ENCODE assay signal across 8 cellular contexts in genomic region chr3:3800076-3800448, GRCh38. TPM values are rescaled to one million over a fixed set of nuclear protein-coding genes. Genes with fewer than 3 reads are reported as not detected.
A peak's percentile ranks its signal among the peaks of the same experiment; 100 is the strongest.
DNase-seq lines count a peak whose midpoint lies in the region; ATAC-seq and TF ChIP-seq lines count a peak whose summit lies in the region.

No MANE protein-coding gene starts in this region.

- no peaks in the 10 kb centered on the region for H3K36me3 Mint-ChIP-seq in activated T-cell treated with anti-CD3 and anti-CD28 coated beads, Interleukin-2, amount 50 U/mL, for 24 hours (ENCODE audit: low read depth)

- no peak overlapping the region for H3K4me2 ChIP-seq in PC-3 (ENCODE audit: low read length)

- WGBS in iPS DF 6.9 (ENCODE audit: insufficient coverage, insufficient read length), result no CpG with 5 or more reads among the region's 19 CpGs

- no peak for TF ChIP-seq CTCF in gastrocnemius medialis (IDR thresholded peaks at IDR 0.05 in 4 of 5, conservative IDR thresholded peaks at IDR 0.05 in 1 of 5)
- no peak for TF ChIP-seq CTCF in PC-3 (conservative IDR thresholded peaks at IDR 0.05; ENCODE audit: low read depth, low read length)

- in situ Hi-C loops in gastrocnemius medialis (cut with MboI; ENCODE audit: low sequenced_read_pairs in 4 of 4), result no loop called here

- H3K4me1 ChIP-seq in HUES48 (ENCODE audit: control insufficient read depth, insufficient read depth, low read length), result peaks cover 38% of the 10 kb centered on the region
- no peaks in the 10 kb centered on the region for H3K4me1 ChIP-seq in iPS DF 6.9 (ENCODE audit: control insufficient read depth, insufficient read depth, low read length)
- peaks cover 12 to 17% of the 10 kb centered on the region in 2 donors for H3K4me1 ChIP-seq in gastrocnemius medialis
- H3K4me1 ChIP-seq in PC-3 (ENCODE audit: insufficient read depth, low read length), result no peaks in the 10 kb centered on the region

- peaks cover 44% of the 10 kb centered on the region for H3K27me3 Mint-ChIP-seq in activated T-cell treated with anti-CD3 and anti-CD28 coated beads, Interleukin-2, amount 50 U/mL, for 24 hours

- intact Hi-C loops in gastrocnemius medialis (cut with DNase I; ENCODE audit: low total_unique reads), result loop anchor here (10.0 kb wide), 1 partner anchor 695 kb away; the partner anchor contains the start of gene ITPR1
- intact Hi-C loops in PC-3 (cut with micrococcal nuclease), result no loop called here

- H3K27ac ChIP-seq in HUES48 (ENCODE audit: low read depth, low read length), result peak overlapping the region; percentile 96
- no peak overlapping the region for H3K27ac ChIP-seq in iPS DF 6.9 (ENCODE audit: low read length)
- H3K27ac ChIP-seq in gastrocnemius medialis, result peak overlapping the region; percentile 75 to 87 (median 82)
- H3K27ac ChIP-seq in PC-3 (ENCODE audit: low read length), result no peak overlapping the region

- no peak overlapping the region for H2AFZ ChIP-seq in PC-3 (ENCODE audit: low read length)

- CTCF ChIA-PET in PC-3 (lab: Charles Lee), result no interaction called here

- H3K4me3 Mint-ChIP-seq in activated T-cell treated with anti-CD3 and anti-CD28 coated beads, Interleukin-2, amount 50 U/mL, for 24 hours, result peak overlapping the region; percentile 80

- no peaks in the 10 kb centered on the region for H4K20me1 ChIP-seq in PC-3 (ENCODE audit: low read length)

- H3K9me3 ChIP-seq in HUES48 (ENCODE audit: control insufficient read depth, insufficient read depth, low read length) (no peaks in the 10 kb centered on the region), iPS DF 6.9 (ENCODE audit: control insufficient read depth, insufficient read depth, low read length) (no peaks in the 10 kb centered on the region), gastrocnemius medialis (no peaks in the 10 kb centered on the region), PC-3 (ENCODE audit: low read length) (peaks cover 10% of the 10 kb centered on the region)

- DNase-seq in activated T-cell treated with anti-CD3 and anti-CD28 coated beads, Interleukin-2, amount 50 U/mL, for 24 hours, result peak; percentile 54
- DNase-seq in iPS DF 6.9 (ENCODE audit: low read depth, low spot score), result no peak
- no peak for DNase-seq in gastrocnemius medialis
- no peak for DNase-seq in PC-3
- no peak for DNase-seq in NCI-H128 (lab: John Stamatoyannopoulos, UW; ENCODE audit: unreplicated experiment)

- peak overlapping the region; percentile 79 for H3K27ac Mint-ChIP-seq in activated T-cell treated with anti-CD3 and anti-CD28 coated beads, Interleukin-2, amount 50 U/mL, for 24 hours

- H3K9ac ChIP-seq in HUES48 (ENCODE audit: low read depth, low read length) (peak overlapping the region; percentile 90), PC-3 (ENCODE audit: low read length) (no peak overlapping the region)

- no peaks in the 10 kb centered on the region for H3K9me3 Mint-ChIP-seq in activated T-cell treated with anti-CD3 and anti-CD28 coated beads, Interleukin-2, amount 50 U/mL, for 24 hours

- POLR2A ChIA-PET in PC-3 (lab: Charles Lee; ENCODE audit: unreplicated experiment), result no interaction called here

- no peaks in the 10 kb centered on the region for H3F3A ChIP-seq in PC-3 (ENCODE audit: low read length, unreplicated experiment)

- H3K79me2 ChIP-seq in PC-3 (ENCODE audit: low read length), result no peaks in the 10 kb centered on the region

- TF ChIP-seq POLR2A in gastrocnemius medialis (IDR thresholded peaks at IDR 0.05), result no peak

- H3K27me3 ChIP-seq in HUES48 (ENCODE audit: control insufficient read depth, insufficient read depth, low read length) (peaks cover 17% of the 10 kb centered on the region), iPS DF 6.9 (ENCODE audit: control insufficient read depth, insufficient read depth, low read length) (no peaks in the 10 kb centered on the region), gastrocnemius medialis (no peaks in the 10 kb centered on the region), PC-3 (ENCODE audit: low read length) (no peaks in the 10 kb centered on the region)

- H3K9me2 ChIP-seq in PC-3 (replicated peaks; ENCODE audit: low read length), result no peaks in the 10 kb centered on the region

- H3K36me3 ChIP-seq in HUES48 (ENCODE audit: control insufficient read depth, insufficient read depth, low read length), result peaks cover 34% of the 10 kb centered on the region
- H3K36me3 ChIP-seq in iPS DF 6.9 (ENCODE audit: control insufficient read depth, insufficient read depth, low read length), result peaks cover 3% of the 10 kb centered on the region; the same call in 1 of the 2 replicates
- H3K36me3 ChIP-seq in gastrocnemius medialis, result no peaks in the 10 kb centered on the region
- no peaks in the 10 kb centered on the region for H3K36me3 ChIP-seq in PC-3 (ENCODE audit: low read depth, low read length)

- H3K4me3 ChIP-seq in HUES48 (ENCODE audit: low read depth, low read length) (peak overlapping the region; percentile 74), iPS DF 6.9 (ENCODE audit: low read length) (peak overlapping the region; percentile 78), gastrocnemius medialis (peak overlapping the region; percentile 55 to 75 (median 70)), PC-3 (ENCODE audit: low read length) (no peak overlapping the region)

- BruUV-seq in PC-3 (replicated peaks; lab: Mats Ljungman, UMichigan), result no TSS peak

- H3K4me1 Mint-ChIP-seq in activated T-cell treated with anti-CD3 and anti-CD28 coated beads, Interleukin-2, amount 50 U/mL, for 24 hours (ENCODE audit: low read depth), result peaks cover 26% of the 10 kb centered on the region

- ATAC-seq in gastrocnemius medialis (peak; percentile 21 to 27), PC-3 (no peak), HG02642 (IDR thresholded peaks at IDR 0.05; ENCODE audit: poor library complexity, unreplicated experiment) (no peak), GM18498 (IDR thresholded peaks at IDR 0.05; ENCODE audit: unreplicated experiment) (no peak)

RNA-seq across cellular contexts. Expression of gene LRRN1, which starts 0.8 kb away (rescaled TPM):
- total RNA-seq in gastrocnemius medialis (1 to 10 TPM; 1.1 to 6.8 (median 4.3) TPM), PC-3 (2014; rRNA removed) (not detected in 2 replicates)

Comparison
In these comparisons a context has a peak if more than half of its experiments do, and no peak if none do; other contexts are left out.
1. H3K27ac ChIP-seq: peak in HUES48 (single experiment) and gastrocnemius medialis (4 of 4); none in iPS DF 6.9 (single experiment) and PC-3 (single experiment).
2. ATAC-seq: peak in gastrocnemius medialis (2 of 2); none in PC-3 (single experiment), HG02642 (single experiment) and GM18498 (single experiment).